37 cellular contexts compared by ENCODE assay signal in genomic region chr19:38306236-38306635, GRCh38. TPM values are rescaled to one million over a fixed set of nuclear protein-coding genes. Genes with fewer than 3 reads are reported as not detected.
"Had no signal": no experiment of that assay in that cellular context is flagged by ENCODE, and none has a peak within 500 bp of the region (broad histone marks: within the 10 kb centered on the region; RNA-seq: fewer than 3 reads in every experiment).

No MANE protein-coding gene starts in this region.

- H3K9me3 Mint-ChIP-seq: activated CD4-positive, alpha-beta memory T cell treated with anti-CD3 and anti-CD28 coated beads for 36 hours; activated naive CD4-positive, alpha-beta T cell treated with anti-CD3 and anti-CD28 coated beads for 36 hours; activated naive CD4-positive, alpha-beta T cell treated with anti-CD3 and anti-CD28 coated beads, Interleukin-2, amount 50 U/mL, for 24 hours; activated naive CD8-positive, alpha-beta T cell treated with anti-CD3 and anti-CD28 coated beads for 36 hours; activated T-helper 1 cell treated with anti-CD3 and anti-CD28 coated beads, Interleukin-12 subunit alpha, Interleukin-12 subunit beta, Interleukin-2, Interleukin-4 antibody, amounts not matched to agents 30 ng/mL and 10 ng/mL and 1 ng/mL, durations not matched to agents 14 hours and 24 hours and 36 hours; activated T-helper 2 cell treated with anti-CD3 and anti-CD28 coated beads, Interferon-gamma antibody, Interleukin-2, Interleukin-4, amounts not matched to agents 10 μg/mL and 5 μg/mL and 100 μg/mL, durations not matched to agents 14 hours and 24 hours and 36 hours; effector memory CD8-positive, alpha-beta T cell; T-helper 2 cell treated with Interferon-gamma antibody and Interleukin-4, amounts not matched to agents 5 μg/mL and 100 μg/mL, for 36 hours had no signal

- H3K27me3 ChIP-seq: adrenal gland, body of pancreas, esophagus squamous epithelium, gastroesophageal sphincter had no signal

- DNase-seq: activated CD4-positive, alpha-beta memory T cell treated with anti-CD3 and anti-CD28 coated beads for 36 hours; activated CD4-positive, alpha-beta T cell treated with anti-CD3 and anti-CD28 coated beads for 36 hours; activated CD4-positive, alpha-beta T cell treated with anti-CD3 and anti-CD28 coated beads, Interleukin-2, amount 10 ng/mL, durations not matched to agents 24 days and 14 days; activated CD4-positive, CD25-positive, alpha-beta regulatory T cell; activated CD4-positive, CD25-positive, alpha-beta regulatory T cell treated with anti-CD3 and anti-CD28 coated beads, Interleukin-2, amount 50 U/mL, for 72 hours; activated CD8-positive, alpha-beta memory T cell treated with anti-CD3 and anti-CD28 coated beads, Interleukin-2, amount 10 ng/mL, durations not matched to agents 7 days and 5 days; activated CD8-positive, alpha-beta memory T cell treated with anti-CD3 and anti-CD28 coated beads, Interleukin-2, amount 50 U/mL, for 4 hours; activated CD8-positive, alpha-beta T cell treated with anti-CD3 and anti-CD28 coated beads, Interleukin-2, amount 10 ng/mL, durations not matched to agents 7 days and 5 days; activated effector memory CD4-positive, alpha-beta T cell treated with anti-CD3 and anti-CD28 coated beads, Interleukin-2, amount 50 U/mL, for 16 hours; activated naive CD4-positive, alpha-beta T cell treated with anti-CD3 and anti-CD28 coated beads for 36 hours; activated naive CD8-positive, alpha-beta T cell treated with anti-CD3 and anti-CD28 coated beads for 36 hours; activated naive CD8-positive, alpha-beta T cell treated with anti-CD3 and anti-CD28 coated beads, Interleukin-2, amount 50 U/mL, for 24 hours; activated T-cell treated with anti-CD3 and anti-CD28 coated beads, Interleukin-2, amount 50 U/mL, for 1 hour; activated T-cell treated with anti-CD3 and anti-CD28 coated beads, Interleukin-2, amount 50 U/mL, for 48 hours; adrenal gland; amygdala; aorta; body of pancreas; caudate nucleus; cortex of kidney; dermis blood vessel endothelial cell; effector CD4-positive, alpha-beta T cell; effector memory CD8-positive, alpha-beta T cell; esophagus squamous epithelium; foreskin melanocyte; head of caudate nucleus; T-helper 17 cell; T1000; WERI-Rb-1 had no signal

- FAIRE-seq: colon had no signal

- H3K27ac ChIP-seq: adrenal gland, gastroesophageal sphincter had no signal

- ATAC-seq: activated CD4-positive, alpha-beta T cell treated with anti-CD3 and anti-CD28 coated beads for 36 hours; activated CD8-positive, alpha-beta memory T cell treated with anti-CD3 and anti-CD28 coated beads, Interleukin-2, amount 10 ng/mL, durations not matched to agents 7 days and 5 days; activated CD8-positive, alpha-beta T cell treated with anti-CD3 and anti-CD28 coated beads, Interleukin-2, amount 10 ng/mL, durations not matched to agents 7 days and 5 days; activated naive CD8-positive, alpha-beta T cell treated with anti-CD3 and anti-CD28 coated beads, Interleukin-2, amount 50 U/mL, for 24 hours; body of pancreas; effector memory CD8-positive, alpha-beta T cell; gastroesophageal sphincter; T-helper 17 cell had no signal

- H3K4me3 Mint-ChIP-seq: activated CD4-positive, alpha-beta memory T cell treated with anti-CD3 and anti-CD28 coated beads for 36 hours; activated CD4-positive, alpha-beta T cell treated with anti-CD3 and anti-CD28 coated beads for 36 hours; activated CD4-positive, alpha-beta T cell treated with anti-CD3 and anti-CD28 coated beads, Interleukin-2, amount 10 ng/mL, durations not matched to agents 24 days and 14 days; activated CD8-positive, alpha-beta memory T cell treated with anti-CD3 and anti-CD28 coated beads, Interleukin-2, amount 10 ng/mL, durations not matched to agents 7 days and 5 days; activated CD8-positive, alpha-beta T cell treated with anti-CD3 and anti-CD28 coated beads, Interleukin-2, amount 10 ng/mL, durations not matched to agents 7 days and 5 days; activated naive CD4-positive, alpha-beta T cell treated with anti-CD3 and anti-CD28 coated beads for 36 hours; activated naive CD4-positive, alpha-beta T cell treated with anti-CD3 and anti-CD28 coated beads, Interleukin-2, amount 50 U/mL, for 24 hours; activated naive CD8-positive, alpha-beta T cell treated with anti-CD3 and anti-CD28 coated beads for 36 hours; activated naive CD8-positive, alpha-beta T cell treated with anti-CD3 and anti-CD28 coated beads, Interleukin-2, amount 50 U/mL, for 24 hours; activated T-helper 1 cell treated with anti-CD3 and anti-CD28 coated beads, Interleukin-12 subunit alpha, Interleukin-12 subunit beta, Interleukin-2, Interleukin-4 antibody, amounts not matched to agents 30 ng/mL and 10 ng/mL and 1 ng/mL, durations not matched to agents 14 hours and 24 hours and 36 hours; effector memory CD8-positive, alpha-beta T cell; T-helper 17 cell; T-helper 2 cell treated with Interferon-gamma antibody and Interleukin-4, amounts not matched to agents 5 μg/mL and 100 μg/mL, for 36 hours had no signal

- H3K4me1 ChIP-seq: adrenal gland, gastroesophageal sphincter had no signal

- H3K4me1 Mint-ChIP-seq: activated CD4-positive, alpha-beta T cell treated with anti-CD3 and anti-CD28 coated beads for 36 hours; activated naive CD4-positive, alpha-beta T cell treated with anti-CD3 and anti-CD28 coated beads, Interleukin-2, amount 50 U/mL, for 24 hours; activated naive CD8-positive, alpha-beta T cell treated with anti-CD3 and anti-CD28 coated beads, Interleukin-2, amount 50 U/mL, for 24 hours had no signal

- H3K9me3 ChIP-seq: adrenal gland, body of pancreas, esophagus squamous epithelium, gastroesophageal sphincter had no signal

- H3K27ac Mint-ChIP-seq: activated CD4-positive, alpha-beta memory T cell treated with anti-CD3 and anti-CD28 coated beads for 36 hours; activated CD4-positive, alpha-beta T cell treated with anti-CD3 and anti-CD28 coated beads for 36 hours; activated CD4-positive, alpha-beta T cell treated with anti-CD3 and anti-CD28 coated beads, Interleukin-2, amount 10 ng/mL, durations not matched to agents 24 days and 14 days; activated CD8-positive, alpha-beta memory T cell treated with anti-CD3 and anti-CD28 coated beads, Interleukin-2, amount 10 ng/mL, durations not matched to agents 7 days and 5 days; activated CD8-positive, alpha-beta T cell treated with anti-CD3 and anti-CD28 coated beads, Interleukin-2, amount 10 ng/mL, durations not matched to agents 7 days and 5 days; activated naive CD4-positive, alpha-beta T cell treated with anti-CD3 and anti-CD28 coated beads for 36 hours; activated naive CD4-positive, alpha-beta T cell treated with anti-CD3 and anti-CD28 coated beads, Interleukin-2, amount 50 U/mL, for 24 hours; activated naive CD8-positive, alpha-beta T cell treated with anti-CD3 and anti-CD28 coated beads for 36 hours; activated naive CD8-positive, alpha-beta T cell treated with anti-CD3 and anti-CD28 coated beads, Interleukin-2, amount 50 U/mL, for 24 hours; activated T-helper 1 cell treated with anti-CD3 and anti-CD28 coated beads, Interleukin-12 subunit alpha, Interleukin-12 subunit beta, Interleukin-2, Interleukin-4 antibody, amounts not matched to agents 30 ng/mL and 10 ng/mL and 1 ng/mL, durations not matched to agents 14 hours and 24 hours and 36 hours; activated T-helper 2 cell treated with anti-CD3 and anti-CD28 coated beads, Interferon-gamma antibody, Interleukin-2, Interleukin-4, amounts not matched to agents 10 μg/mL and 5 μg/mL and 100 μg/mL, durations not matched to agents 14 hours and 24 hours and 36 hours; effector memory CD8-positive, alpha-beta T cell; T-helper 17 cell; T-helper 2 cell treated with Interferon-gamma antibody and Interleukin-4, amounts not matched to agents 5 μg/mL and 100 μg/mL, for 36 hours had no signal

- H3K27me3 Mint-ChIP-seq: activated CD4-positive, alpha-beta memory T cell treated with anti-CD3 and anti-CD28 coated beads for 36 hours; activated CD4-positive, alpha-beta T cell treated with anti-CD3 and anti-CD28 coated beads for 36 hours; activated CD4-positive, alpha-beta T cell treated with anti-CD3 and anti-CD28 coated beads, Interleukin-2, amount 10 ng/mL, durations not matched to agents 24 days and 14 days; activated CD8-positive, alpha-beta memory T cell treated with anti-CD3 and anti-CD28 coated beads, Interleukin-2, amount 10 ng/mL, durations not matched to agents 7 days and 5 days; activated naive CD4-positive, alpha-beta T cell treated with anti-CD3 and anti-CD28 coated beads, Interleukin-2, amount 50 U/mL, for 24 hours; activated naive CD8-positive, alpha-beta T cell treated with anti-CD3 and anti-CD28 coated beads for 36 hours; activated naive CD8-positive, alpha-beta T cell treated with anti-CD3 and anti-CD28 coated beads, Interleukin-2, amount 50 U/mL, for 24 hours; effector memory CD8-positive, alpha-beta T cell; T-helper 17 cell had no signal

- H3K4me3 ChIP-seq: adrenal gland, body of pancreas, gastroesophageal sphincter had no signal

RNA-seq across cellular contexts. Expression of gene C19orf33, which starts 2.2 kb away (rescaled TPM):
- total RNA-seq: activated CD4-positive, alpha-beta memory T cell treated with anti-CD3 and anti-CD28 coated beads for 36 hours; activated CD4-positive, alpha-beta T cell treated with anti-CD3 and anti-CD28 coated beads for 36 hours; activated CD4-positive, alpha-beta T cell treated with anti-CD3 and anti-CD28 coated beads, Interleukin-2, amount 10 ng/mL, durations not matched to agents 24 days and 14 days; activated CD8-positive, alpha-beta memory T cell treated with anti-CD3 and anti-CD28 coated beads for 36 hours; activated CD8-positive, alpha-beta memory T cell treated with anti-CD3 and anti-CD28 coated beads, Interleukin-2, amount 10 ng/mL, durations not matched to agents 7 days and 5 days; activated CD8-positive, alpha-beta T cell treated with anti-CD3 and anti-CD28 coated beads, Interleukin-2, amount 10 ng/mL, durations not matched to agents 7 days and 5 days; activated naive CD4-positive, alpha-beta T cell treated with anti-CD3 and anti-CD28 coated beads for 36 hours; activated naive CD8-positive, alpha-beta T cell treated with anti-CD3 and anti-CD28 coated beads for 36 hours; activated T-helper 1 cell treated with anti-CD3 and anti-CD28 coated beads, Interleukin-12 subunit alpha, Interleukin-12 subunit beta, Interleukin-2, Interleukin-4 antibody, amounts not matched to agents 30 ng/mL and 10 ng/mL and 1 ng/mL, durations not matched to agents 14 hours and 24 hours and 36 hours; fibroblast of lung had no signal
- polyA plus RNA-seq: fibroblast of lung had no signal
